1 cellular context compared by ENCODE assay signal in genomic region chr15:66661432-66662096, GRCh38.
TF ChIP-seq lines count a peak whose summit lies in the region.

No MANE protein-coding gene starts in this region.

TF ChIP-seq in K562, 482 proteins besides CTCF, POLR2A, EP300 and RAD21 (continued from another document and continues in another):
- TF ChIP-seq, protein P1, sequence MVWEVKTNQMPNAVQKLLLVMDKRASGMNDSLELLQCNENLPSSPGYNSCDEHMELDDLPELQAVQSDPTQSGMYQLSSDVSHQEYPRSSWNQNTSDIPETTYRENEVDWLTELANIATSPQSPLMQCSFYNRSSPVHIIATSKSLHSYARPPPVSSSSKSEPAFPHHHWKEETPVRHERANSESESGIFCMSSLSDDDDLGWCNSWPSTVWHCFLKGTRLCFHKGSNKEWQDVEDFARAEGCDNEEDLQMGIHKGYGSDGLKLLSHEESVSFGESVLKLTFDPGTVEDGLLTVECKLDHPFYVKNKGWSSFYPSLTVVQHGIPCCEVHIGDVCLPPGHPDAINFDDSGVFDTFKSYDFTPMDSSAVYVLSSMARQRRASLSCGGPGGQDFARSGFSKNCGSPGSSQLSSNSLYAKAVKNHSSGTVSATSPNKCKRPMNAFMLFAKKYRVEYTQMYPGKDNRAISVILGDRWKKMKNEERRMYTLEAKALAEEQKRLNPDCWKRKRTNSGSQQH (CRISPR knock-in tag; IDR thresholded peaks at IDR 0.05) = peak; percentile 30; the same call in 1 of the 2 replicates
- TF ChIP-seq HMGXB4 (CRISPR knock-in tag; IDR thresholded peaks at IDR 0.05) (no peak), CXXC5 (CRISPR knock-in tag; IDR thresholded peaks at IDR 0.05) (peak; percentile 80), ARID4B (CRISPR knock-in tag; IDR thresholded peaks at IDR 0.05) (0 out of 2 replicates have a peak, but pooled peaks have one; percentile 43), ZNF134 (CRISPR knock-in tag; conservative IDR thresholded peaks at IDR 0.05) (peak; percentile 59; the same call in 1 of the 2 replicates), RHOXF2B (CRISPR knock-in tag; conservative IDR thresholded peaks at IDR 0.05) (no peak), LARP7 (IDR thresholded peaks at IDR 0.05) (no peak), HDAC8 (tag; IDR thresholded peaks at IDR 0.05) (0 out of 2 replicates have a peak, but pooled peaks have one; percentile 66), HNRNPLL (IDR thresholded peaks at IDR 0.05; ENCODE audit: low read depth, low read length, poor library complexity, severe bottlenecking) (peak; percentile 47), MXI1 (IDR thresholded peaks at IDR 0.05; ENCODE audit: low read depth, low read length) (no peak), ZNF699 (CRISPR knock-in tag; IDR thresholded peaks at IDR 0.05; ENCODE audit: insufficient replicate concordance) (no peak), ATF1 (CRISPR knock-in tag; IDR thresholded peaks at IDR 0.05) (no peak), ATF1 (tag; IDR thresholded peaks at IDR 0.05) (peak; percentile 47), MAX (CRISPR knock-in tag; IDR thresholded peaks at IDR 0.05) (peak; percentile 77), FOS (IDR thresholded peaks at IDR 0.05; ENCODE audit: extremely low read depth, insufficient read length) (peak; percentile 51), MAFG (tag; conservative IDR thresholded peaks at IDR 0.05) (peak; percentile 89), GATAD2B (IDR thresholded peaks at IDR 0.05; ENCODE audit: borderline replicate concordance) (0 out of 2 replicates have a peak, but pooled peaks have one; percentile 41), PCBP1 (IDR thresholded peaks at IDR 0.05; ENCODE audit: low read depth, low read length, poor library complexity, severe bottlenecking) (no peak), ZFX (CRISPR knock-in tag; IDR thresholded peaks at IDR 0.05) (peak; percentile 91), ZNF507 (tag; conservative IDR thresholded peaks at IDR 0.05) (no peak), RBM14 (IDR thresholded peaks at IDR 0.05; ENCODE audit: borderline replicate concordance, insufficient read depth, low read depth, low read length) (no peak), KLF16 (IDR thresholded peaks at IDR 0.05) (0 out of 2 replicates have a peak, but pooled peaks have one; percentile 4), ZNF311 (CRISPR knock-in tag; IDR thresholded peaks at IDR 0.05) (peak; percentile 66), POLR2AphosphoS5 (IDR thresholded peaks at IDR 0.05; ENCODE audit: control insufficient read depth, insufficient read depth, low read depth, low read length) (no peak; the same call in 1 of the 2 replicates), RAD51 (IDR thresholded peaks at IDR 0.05; ENCODE audit: borderline replicate concordance, low read depth) (peak; percentile 29; the same call in 1 of the 2 replicates), NR0B1 (IDR thresholded peaks at IDR 0.05; ENCODE audit: partially characterized antibody) (no peak), GABPB1 (CRISPR knock-in tag; IDR thresholded peaks at IDR 0.05) (peak; percentile 52; the same call in 1 of the 2 replicates), ZNF668 (CRISPR knock-in tag; IDR thresholded peaks at IDR 0.05) (peak; percentile 13; the same call in 1 of the 2 replicates), NCOA4 (IDR thresholded peaks at IDR 0.05; ENCODE audit: partially characterized antibody) (no peak), KDM2B (CRISPR knock-in tag; IDR thresholded peaks at IDR 0.05) (no peak), CCAR2 (IDR thresholded peaks at IDR 0.05; ENCODE audit: low read depth, low read length) (no peak), ZNF584 (CRISPR knock-in tag; IDR thresholded peaks at IDR 0.05; ENCODE audit: low read depth) (peak; percentile 94), ZNF79 (CRISPR knock-in tag; IDR thresholded peaks at IDR 0.05; ENCODE audit: low read depth) (peak; percentile 54), RNF2 (IDR thresholded peaks at IDR 0.05) (peak; percentile 86), C11orf30 (IDR thresholded peaks at IDR 0.05; ENCODE audit: low read depth) (peak; percentile 91), GATAD2A (IDR thresholded peaks at IDR 0.05) (peak; percentile 83; the same call in 1 of the 2 replicates), SP1 (CRISPR knock-in tag; IDR thresholded peaks at IDR 0.05) (peak; percentile 62), CBFB (CRISPR knock-in tag; IDR thresholded peaks at IDR 0.05) (no peak), POLR2B (IDR thresholded peaks at IDR 0.05; ENCODE audit: low read depth, partially characterized antibody) (peak; percentile 70), GTF2F1 (IDR thresholded peaks at IDR 0.05; ENCODE audit: low read depth, low read length) (no peak)
- TF ChIP-seq, protein P2, sequence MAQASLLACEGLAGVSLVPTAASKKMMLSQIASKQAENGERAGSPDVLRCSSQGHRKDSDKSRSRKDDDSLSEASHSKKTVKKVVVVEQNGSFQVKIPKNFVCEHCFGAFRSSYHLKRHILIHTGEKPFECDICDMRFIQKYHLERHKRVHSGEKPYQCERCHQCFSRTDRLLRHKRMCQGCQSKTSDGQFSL (CRISPR knock-in tag; IDR thresholded peaks at IDR 0.05) = peak; percentile 61; the same call in 1 of the 2 replicates
- TF ChIP-seq, protein P2 (tag; IDR thresholded peaks at IDR 0.05) = peak in 1 of 2 experiments; percentile 29; a peak in 1 of 4 replicates
- TF ChIP-seq, protein P3, sequence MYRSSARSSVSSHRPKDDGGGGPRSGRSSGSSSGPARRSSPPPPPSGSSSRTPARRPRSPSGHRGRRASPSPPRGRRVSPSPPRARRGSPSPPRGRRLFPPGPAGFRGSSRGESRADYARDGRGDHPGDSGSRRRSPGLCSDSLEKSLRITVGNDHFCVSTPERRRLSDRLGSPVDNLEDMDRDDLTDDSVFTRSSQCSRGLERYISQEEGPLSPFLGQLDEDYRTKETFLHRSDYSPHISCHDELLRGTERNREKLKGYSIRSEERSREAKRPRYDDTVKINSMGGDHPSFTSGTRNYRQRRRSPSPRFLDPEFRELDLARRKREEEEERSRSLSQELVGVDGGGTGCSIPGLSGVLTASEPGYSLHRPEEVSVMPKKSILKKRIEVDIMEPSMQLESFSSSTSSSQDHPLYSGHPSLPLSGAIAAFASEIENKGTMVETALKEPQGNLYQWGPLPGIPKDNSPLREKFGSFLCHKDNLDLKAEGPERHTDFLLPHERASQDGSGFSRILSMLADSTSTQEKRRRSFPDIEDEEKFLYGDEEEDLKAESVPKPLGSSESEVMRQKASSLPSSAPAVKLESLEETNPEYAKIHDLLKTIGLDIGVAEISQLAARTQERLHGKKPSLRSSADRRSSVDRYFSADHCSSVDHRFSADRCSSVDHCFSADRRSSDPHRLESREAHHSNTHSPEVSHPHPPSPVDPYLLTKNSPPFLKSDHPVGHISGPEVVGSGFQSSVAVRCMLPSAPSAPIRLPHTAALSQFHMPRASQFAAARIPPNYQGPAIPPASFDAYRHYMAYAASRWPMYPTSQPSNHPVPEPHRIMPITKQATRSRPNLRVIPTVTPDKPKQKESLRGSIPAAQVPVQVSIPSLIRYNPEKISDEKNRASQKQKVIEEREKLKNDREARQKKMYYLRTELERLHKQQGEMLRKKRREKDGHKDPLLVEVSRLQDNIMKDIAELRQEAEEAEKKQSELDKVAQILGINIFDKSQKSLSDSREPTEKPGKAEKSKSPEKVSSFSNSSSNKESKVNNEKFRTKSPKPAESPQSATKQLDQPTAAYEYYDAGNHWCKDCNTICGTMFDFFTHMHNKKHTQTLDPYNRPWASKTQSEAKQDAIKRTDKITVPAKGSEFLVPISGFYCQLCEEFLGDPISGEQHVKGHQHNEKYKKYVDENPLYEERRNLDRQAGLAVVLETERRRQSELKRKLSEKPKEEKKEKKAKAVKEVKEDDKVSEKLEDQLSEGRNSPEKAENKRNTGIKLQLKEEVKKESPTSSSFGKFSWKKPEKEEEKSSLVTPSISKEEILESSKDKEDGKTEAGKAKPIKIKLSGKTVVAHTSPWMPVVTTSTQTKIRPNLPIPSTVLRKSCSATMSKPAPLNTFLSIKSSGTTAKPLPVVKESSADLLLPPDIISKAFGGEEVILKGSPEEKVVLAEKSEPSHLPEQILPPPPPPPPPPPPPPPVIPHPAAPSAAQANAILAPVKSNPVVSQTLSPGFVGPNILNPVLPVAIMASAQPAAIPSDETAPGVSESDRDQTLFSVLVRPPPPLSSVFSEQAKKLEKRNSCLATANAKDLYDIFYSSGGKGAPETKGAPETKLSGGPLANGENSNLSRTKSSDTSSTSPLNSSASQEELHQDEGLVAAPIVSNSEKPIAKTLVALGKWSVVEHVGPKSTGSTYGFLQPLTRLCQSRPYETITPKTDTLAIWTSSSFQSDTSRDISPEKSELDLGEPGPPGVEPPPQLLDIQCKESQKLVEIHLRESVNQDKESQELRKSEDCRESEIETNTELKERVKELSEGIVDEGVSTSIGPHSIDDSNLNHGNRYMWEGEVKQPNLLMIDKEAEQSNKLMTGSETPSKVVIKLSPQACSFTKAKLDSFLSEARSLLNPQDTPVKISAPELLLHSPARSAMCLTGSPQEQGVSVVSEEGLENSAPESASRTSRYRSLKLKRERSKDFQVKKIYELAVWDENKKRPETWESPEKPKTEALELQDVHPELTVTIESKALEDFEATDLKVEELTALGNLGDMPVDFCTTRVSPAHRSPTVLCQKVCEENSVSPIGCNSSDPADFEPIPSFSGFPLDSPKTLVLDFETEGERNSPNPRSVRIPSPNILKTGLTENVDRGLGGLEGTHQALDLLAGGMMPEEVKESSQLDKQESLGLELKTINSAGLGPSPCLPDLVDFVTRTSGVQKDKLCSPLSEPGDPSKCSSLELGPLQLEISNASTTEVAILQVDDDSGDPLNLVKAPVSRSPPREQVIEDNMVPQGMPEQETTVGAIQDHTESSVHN (IDR thresholded peaks at IDR 0.05; ENCODE audit: borderline replicate concordance in 1 of 2, low read depth in 1 of 2) = 0 out of 4 replicates have a peak, but pooled peaks of 1 of the 2 experiments have one; percentile 15
- TF ChIP-seq, protein P4, sequence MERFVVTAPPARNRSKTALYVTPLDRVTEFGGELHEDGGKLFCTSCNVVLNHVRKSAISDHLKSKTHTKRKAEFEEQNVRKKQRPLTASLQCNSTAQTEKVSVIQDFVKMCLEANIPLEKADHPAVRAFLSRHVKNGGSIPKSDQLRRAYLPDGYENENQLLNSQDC (CRISPR knock-in tag; IDR thresholded peaks at IDR 0.05) = no peak
- TF ChIP-seq, protein P5, sequence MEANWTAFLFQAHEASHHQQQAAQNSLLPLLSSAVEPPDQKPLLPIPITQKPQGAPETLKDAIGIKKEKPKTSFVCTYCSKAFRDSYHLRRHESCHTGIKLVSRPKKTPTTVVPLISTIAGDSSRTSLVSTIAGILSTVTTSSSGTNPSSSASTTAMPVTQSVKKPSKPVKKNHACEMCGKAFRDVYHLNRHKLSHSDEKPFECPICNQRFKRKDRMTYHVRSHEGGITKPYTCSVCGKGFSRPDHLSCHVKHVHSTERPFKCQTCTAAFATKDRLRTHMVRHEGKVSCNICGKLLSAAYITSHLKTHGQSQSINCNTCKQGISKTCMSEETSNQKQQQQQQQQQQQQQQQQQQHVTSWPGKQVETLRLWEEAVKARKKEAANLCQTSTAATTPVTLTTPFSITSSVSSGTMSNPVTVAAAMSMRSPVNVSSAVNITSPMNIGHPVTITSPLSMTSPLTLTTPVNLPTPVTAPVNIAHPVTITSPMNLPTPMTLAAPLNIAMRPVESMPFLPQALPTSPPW (CRISPR knock-in tag; IDR thresholded peaks at IDR 0.05) = peak; percentile 89
